In the genomic region with DNA sequence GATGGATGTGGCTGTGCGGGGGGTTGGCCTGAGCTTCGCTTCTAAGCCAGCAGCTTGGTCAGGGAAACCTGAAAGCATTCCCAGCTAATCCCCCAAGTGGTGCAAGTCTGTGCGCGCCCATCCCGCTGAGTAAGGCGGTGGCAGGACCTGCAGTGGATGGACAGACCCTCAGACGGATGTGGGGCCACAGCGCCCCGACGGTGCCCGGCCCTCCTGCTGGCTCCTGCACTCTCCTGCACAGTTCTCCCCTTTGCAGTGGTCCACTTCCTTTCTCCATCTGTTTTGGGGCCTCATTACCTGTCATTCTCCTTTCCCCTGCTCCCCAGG, we compare ENCODE assay signal across 9 cellular contexts. TPM values are rescaled to one million over a fixed set of nuclear protein-coding genes. Genes with fewer than 3 reads are reported as not detected.
DNase-seq lines count a peak whose midpoint lies in the region; ATAC-seq and TF ChIP-seq lines count a peak whose summit lies in the region.
"Had no signal": no experiment of that assay in that cellular context is flagged by ENCODE, and none has a peak within 500 bp of the region (broad histone marks: within the 10 kb centered on the region; RNA-seq: fewer than 3 reads in every experiment).

No MANE protein-coding gene starts in this region.

- H3K27me3 ChIP-seq in iPS-18a (ENCODE audit: control insufficient read depth, insufficient read depth, low read length), result peaks cover 11% of the 10 kb centered on the region
- H3K27me3 ChIP-seq in subcutaneous abdominal adipose tissue (ENCODE audit: control insufficient read depth in 5 of 5, insufficient read depth in 4 of 5, low read length in 5 of 5), result peaks cover 12 to 20% (median 18%) of the 10 kb centered on the region in 5 donors
- H3K27me3 ChIP-seq in upper lobe of left lung, result peaks cover 0 to 16% (median 3%) of the 10 kb centered on the region in 4 donors

- no peak for DNase-seq in activated naive CD4-positive, alpha-beta T cell treated with anti-CD3 and anti-CD28 coated beads for 36 hours
- DNase-seq in activated naive CD4-positive, alpha-beta T cell treated with Interleukin-2 at 50 U/mL for 16 hours, result no peak
- DNase-seq in upper lobe of left lung (no peak), HPDE6-E6E7 (ENCODE audit: extremely low spot score) (no peak), NCI-H748 treated with DMSO at 0.1 percent for 48 hours (lab: John Stamatoyannopoulos, UW) (no peak)

- H3K36me3 ChIP-seq in iPS-18a (ENCODE audit: control insufficient read depth, low read depth, low read length) (no peaks in the 10 kb centered on the region), subcutaneous abdominal adipose tissue (ENCODE audit: control insufficient read depth in 5 of 5, insufficient read depth in 5 of 5, low read length in 5 of 5) (peaks cover 0 to 4% (median 0%) of the 10 kb centered on the region in 5 donors), upper lobe of left lung (no peaks in the 10 kb centered on the region)

- peaks cover 8% of the 10 kb centered on the region for H3K4me1 ChIP-seq in iPS-18a (ENCODE audit: control insufficient read depth, low read depth, low read length)
- H3K4me1 ChIP-seq in subcutaneous abdominal adipose tissue (ENCODE audit: control insufficient read depth in 5 of 5, insufficient read depth in 5 of 5, low read length in 5 of 5), result peaks cover 0 to 15% (median 14%) of the 10 kb centered on the region in 5 donors
- H3K4me1 ChIP-seq in upper lobe of left lung, result peaks cover 11 to 18% (median 15%) of the 10 kb centered on the region in 4 donors

- no peak overlapping the region for H3K27ac Mint-ChIP-seq in activated naive CD4-positive, alpha-beta T cell treated with anti-CD3 and anti-CD28 coated beads for 36 hours
- no peak overlapping the region for H3K27ac Mint-ChIP-seq in activated T-helper 17 cell treated with anti-CD3 and anti-CD28 coated beads, Interleukin-2, amount 50 U/mL, for 72 hours

- H3K36me3 Mint-ChIP-seq in activated naive CD4-positive, alpha-beta T cell treated with anti-CD3 and anti-CD28 coated beads for 36 hours (ENCODE audit: low read depth), result no peaks in the 10 kb centered on the region
- H3K36me3 Mint-ChIP-seq in activated T-helper 17 cell treated with anti-CD3 and anti-CD28 coated beads, Interleukin-2, amount 50 U/mL, for 72 hours (ENCODE audit: low read depth), result no peaks in the 10 kb centered on the region

- TF ChIP-seq CTCF in upper lobe of left lung (IDR thresholded peaks at IDR 0.05), result no peak

- peak overlapping the region; percentile 75 for H3K4me3 Mint-ChIP-seq in activated naive CD4-positive, alpha-beta T cell treated with anti-CD3 and anti-CD28 coated beads for 36 hours
- peak overlapping the region; percentile 83 for H3K4me3 Mint-ChIP-seq in activated T-helper 17 cell treated with anti-CD3 and anti-CD28 coated beads, Interleukin-2, amount 50 U/mL, for 72 hours

- H3K9ac ChIP-seq in iPS-18a (ENCODE audit: low read length), result peak overlapping the region; percentile 64
- no peak overlapping the region for H3K9ac ChIP-seq in subcutaneous abdominal adipose tissue (ENCODE audit: low read length in 5 of 5)

- WGBS in upper lobe of left lung, 2 donors, result 16 to 33% methylated on average over 7 to 11 of the region's 11 CpGs

- no peaks in the 10 kb centered on the region for H3K9me3 Mint-ChIP-seq in activated naive CD4-positive, alpha-beta T cell treated with anti-CD3 and anti-CD28 coated beads for 36 hours
- no peaks in the 10 kb centered on the region for H3K9me3 Mint-ChIP-seq in activated T-helper 17 cell treated with anti-CD3 and anti-CD28 coated beads, Interleukin-2, amount 50 U/mL, for 72 hours

- intact Hi-C loops in activated naive CD4-positive, alpha-beta T cell treated with anti-CD3 and anti-CD28 coated beads for 36 hours (cut with micrococcal nuclease), result loop anchor here (1.0 to 2.0 kb wide), 2 partner anchors 44 to 70 kb away; partner anchors contain the start of genes NFATC2IP and RABEP2

- no peaks in the 10 kb centered on the region for H3K9me3 ChIP-seq in iPS-18a (ENCODE audit: control insufficient read depth, low read depth, low read length)
- no peaks in the 10 kb centered on the region for H3K9me3 ChIP-seq in subcutaneous abdominal adipose tissue (ENCODE audit: control insufficient read depth in 5 of 5, low read length in 5 of 5)
- H3K9me3 ChIP-seq in upper lobe of left lung, result no peaks in the 10 kb centered on the region

- H3K27ac ChIP-seq in iPS-18a (ENCODE audit: low read length) (no peak overlapping the region), subcutaneous abdominal adipose tissue (ENCODE audit: low read depth, low read length) (no peak overlapping the region), upper lobe of left lung (no peak overlapping the region)

- no peak for TF ChIP-seq EP300 in upper lobe of left lung (IDR thresholded peaks at IDR 0.05)

- ATAC-seq in activated T-helper 17 cell treated with anti-CD3 and anti-CD28 coated beads, Interleukin-2, amount 50 U/mL, for 72 hours (replicated peaks), result no peak
- ATAC-seq in upper lobe of left lung (ENCODE audit: low FRiP score in 2 of 2), result no peak

- peak overlapping the region; percentile 71 for H3K4me3 ChIP-seq in iPS-18a (ENCODE audit: low read length)
- H3K4me3 ChIP-seq in subcutaneous abdominal adipose tissue (ENCODE audit: low read depth in 1 of 5, low read length in 5 of 5), result peak overlapping the region in 3 of 5 donors; percentile 78 to 81 (median 79)
- H3K4me3 ChIP-seq in upper lobe of left lung, result peak overlapping the region in 2 of 4 donors; percentile 61 to 93

- H3K4me1 Mint-ChIP-seq in activated naive CD4-positive, alpha-beta T cell treated with anti-CD3 and anti-CD28 coated beads for 36 hours (ENCODE audit: low read depth), result peaks cover 20% of the 10 kb centered on the region
- no peaks in the 10 kb centered on the region for H3K4me1 Mint-ChIP-seq in activated T-helper 17 cell treated with anti-CD3 and anti-CD28 coated beads, Interleukin-2, amount 50 U/mL, for 72 hours

- peaks cover 13% of the 10 kb centered on the region for H3K27me3 Mint-ChIP-seq in activated naive CD4-positive, alpha-beta T cell treated with anti-CD3 and anti-CD28 coated beads for 36 hours (ENCODE audit: low read depth)
- H3K27me3 Mint-ChIP-seq in activated T-helper 17 cell treated with anti-CD3 and anti-CD28 coated beads, Interleukin-2, amount 50 U/mL, for 72 hours, result peaks cover 11% of the 10 kb centered on the region

- no peak for TF ChIP-seq POLR2A in upper lobe of left lung (IDR thresholded peaks at IDR 0.05)

- CTCF ChIA-PET in activated naive CD4-positive, alpha-beta T cell treated with anti-CD3 and anti-CD28 coated beads for 36 hours (lab: Charles Lee), result interaction anchor here (2.3 kb wide), 1 partner anchor 64 kb away, joined by 17 read pairs; no protein-coding TSS in a partner anchor

RNA-seq across cellular contexts. Expression of gene ATP2A1, which starts 2.3 kb away (rescaled TPM):
- total RNA-seq in activated naive CD4-positive, alpha-beta T cell treated with anti-CD3 and anti-CD28 coated beads for 36 hours, result 1 to 10 TPM; 4.2 to 5.3 TPM
- 1 to 10 TPM; 2.2 to 3.1 TPM for total RNA-seq in activated T-helper 17 cell treated with anti-CD3 and anti-CD28 coated beads, Interleukin-2, amount 50 U/mL, for 72 hours
- total RNA-seq in upper lobe of left lung, result 1 to 10 TPM in 1 of 6 donors, under 1 TPM in 5; 0.15 to 4.2 (median 0.57) TPM

RNA-seq across cellular contexts. Expression of gene SH2B1, which starts 16.9 kb away (rescaled TPM):
- 10 to 100 TPM; 28.4 to 33.9 TPM for total RNA-seq in activated naive CD4-positive, alpha-beta T cell treated with anti-CD3 and anti-CD28 coated beads for 36 hours
- 10 to 100 TPM; 45.0 to 46.4 TPM for total RNA-seq in activated T-helper 17 cell treated with anti-CD3 and anti-CD28 coated beads, Interleukin-2, amount 50 U/mL, for 72 hours
- 100 to 1,000 TPM in 1 of 6 donors, 10 to 100 TPM in 5; 19.5 to 115 (median 54.1) TPM for total RNA-seq in upper lobe of left lung

RNA-seq across cellular contexts. Expression of gene TUFM, which starts 34.4 kb away (rescaled TPM):
- total RNA-seq in activated naive CD4-positive, alpha-beta T cell treated with anti-CD3 and anti-CD28 coated beads for 36 hours, result 100 to 1,000 TPM; 276 to 289 TPM
- 100 to 1,000 TPM; 140 to 291 TPM for total RNA-seq in activated T-helper 17 cell treated with anti-CD3 and anti-CD28 coated beads, Interleukin-2, amount 50 U/mL, for 72 hours
- total RNA-seq in upper lobe of left lung, result 100 to 1,000 TPM in 4 of 6 donors, 10 to 100 TPM in 2; 87.7 to 143 (median 118) TPM

RNA-seq across cellular contexts. Expression of gene RABEP2, which starts 44.5 kb away (rescaled TPM):
- total RNA-seq in activated naive CD4-positive, alpha-beta T cell treated with anti-CD3 and anti-CD28 coated beads for 36 hours, result 10 to 100 TPM; 11.6 to 14.0 TPM
- total RNA-seq in activated T-helper 17 cell treated with anti-CD3 and anti-CD28 coated beads, Interleukin-2, amount 50 U/mL, for 72 hours, result 10 to 100 TPM; 21.5 to 34.1 TPM
- 100 to 1,000 TPM in 1 of 6 donors, 10 to 100 TPM in 5; 25.6 to 115 (median 33.0) TPM for total RNA-seq in upper lobe of left lung

RNA-seq across cellular contexts. Expression of gene CD19, which starts 51.2 kb away (rescaled TPM):
- under 1 TPM; 0.19 to 0.22 TPM for total RNA-seq in activated naive CD4-positive, alpha-beta T cell treated with anti-CD3 and anti-CD28 coated beads for 36 hours
- total RNA-seq in activated T-helper 17 cell treated with anti-CD3 and anti-CD28 coated beads, Interleukin-2, amount 50 U/mL, for 72 hours, result 1 to 10 TPM in 1 of 2 donors, not detected in 1; 2.1 TPM
- total RNA-seq in upper lobe of left lung, result 1 to 10 TPM in 2 of 6 donors, under 1 TPM in 3, not detected in 1; 0.46 to 1.4 (median 0.89) TPM
- total RNA-seq: pulmonary artery endothelial cell had no signal
